22 cellular contexts compared by ENCODE assay signal in genomic region chr18:6732952-6733351, GRCh38. TPM values are rescaled to one million over a fixed set of nuclear protein-coding genes. Genes with fewer than 3 reads are reported as not detected.
DNase-seq lines count a peak whose midpoint lies in the region; TF ChIP-seq lines count a peak whose summit lies in the region.
"Had no signal": no experiment of that assay in that cellular context is flagged by ENCODE, and none has a peak within 500 bp of the region (broad histone marks: within the 10 kb centered on the region; RNA-seq: fewer than 3 reads in every experiment).

No MANE protein-coding gene starts in this region.

- H3K4me3 ChIP-seq in mammary epithelial cell (replicated peaks in 1 of 3; ENCODE audit: insufficient read depth in 1 of 3, low read depth in 2 of 3, low read length in 3 of 3) (no peak overlapping the region), breast epithelium (no peak overlapping the region), choroid plexus epithelial cell (ENCODE audit: low read depth, low read length) (no peak overlapping the region), vagina (no peak overlapping the region)
- H3K4me3 ChIP-seq: BLaER1, colonic mucosa, GM12878, left ventricle myocardium inferior, SJSA1 had no signal

- intact Hi-C loops in mammary epithelial cell (cut with micrococcal nuclease), result loop anchor here (5.0 kb wide), 1 partner anchor 154 kb away; no protein-coding TSS in a partner anchor
- intact Hi-C loops in breast epithelium (cut with DNase I; ENCODE audit: low total_unique reads), result no loop called here
- intact Hi-C loops in vagina (cut with DNase I), result no loop called here

- dilution Hi-C loops in mammary epithelial cell (cut with HindIII; ENCODE audit: low sequenced_read_pairs), result no loop called here

- CTCF ChIA-PET in mammary epithelial cell (lab: Charles Lee; ENCODE audit: low non-redundant PET), result no interaction called here

- peaks cover 9% of the 10 kb centered on the region for H3K36me3 Mint-ChIP-seq in nephron (ENCODE audit: low read depth)
- H3K36me3 Mint-ChIP-seq: activated CD4-positive, alpha-beta memory T cell treated with anti-CD3 and anti-CD28 coated beads for 36 hours had no signal

- in situ Hi-C loops in mammary epithelial cell (cut with MboI; ENCODE audit: low sequenced_read_pairs in 2 of 2), result no loop called here

- H3K9ac ChIP-seq in mammary epithelial cell (ENCODE audit: insufficient read depth, low read length), result no peak overlapping the region
- H3K9ac ChIP-seq: BLaER1 had no signal

- H3K27ac ChIP-seq in mammary epithelial cell (ENCODE audit: insufficient read depth, low read depth, low read length), result no peak overlapping the region
- no peak overlapping the region for H3K27ac ChIP-seq in breast epithelium
- H3K27ac ChIP-seq in vagina, result peak overlapping the region; percentile 50
- H3K27ac ChIP-seq: BLaER1, left ventricle myocardium inferior, neutrophil, SJSA1 had no signal

- no peak overlapping the region for H2AFZ ChIP-seq in mammary epithelial cell (ENCODE audit: low read depth, low read length)

- TF ChIP-seq POLR2A in breast epithelium (IDR thresholded peaks at IDR 0.05) (no peak), vagina (IDR thresholded peaks at IDR 0.05) (no peak)

- H3K27ac Mint-ChIP-seq in nephron, result peak overlapping the region; percentile 99 to 100 (median 100)
- H3K27ac Mint-ChIP-seq: activated CD4-positive, alpha-beta memory T cell treated with anti-CD3 and anti-CD28 coated beads for 36 hours had no signal

- peak; percentile 1 to 19 for TF ChIP-seq CTCF in mammary epithelial cell (conservative IDR thresholded peaks at IDR 0.05 in 1 of 2, IDR thresholded peaks at IDR 0.05 in 1 of 2; ENCODE audit: extremely low read depth in 1 of 2, insufficient read depth in 1 of 2, low read depth in 1 of 2, low read length in 2 of 2)
- TF ChIP-seq CTCF in breast epithelium (IDR thresholded peaks at IDR 0.05), result no peak
- TF ChIP-seq CTCF in choroid plexus epithelial cell (conservative IDR thresholded peaks at IDR 0.05; ENCODE audit: low read depth, low read length), result peak; percentile 39
- TF ChIP-seq CTCF in nephron (IDR thresholded peaks at IDR 0.05; ENCODE audit: unreplicated experiment in 3 of 3), result peak in 2 of 3 experiments; percentile 13 to 30
- TF ChIP-seq CTCF in vagina (IDR thresholded peaks at IDR 0.05), result no peak

- peaks cover 16% of the 10 kb centered on the region for H3K4me1 ChIP-seq in mammary epithelial cell (ENCODE audit: insufficient read depth, low read length)
- no peaks in the 10 kb centered on the region for H3K4me1 ChIP-seq in breast epithelium
- H3K4me1 ChIP-seq in vagina, result peaks cover 27% of the 10 kb centered on the region
- H3K4me1 ChIP-seq: BLaER1, colonic mucosa had no signal

- H3K9me3 ChIP-seq in mammary epithelial cell (replicated peaks; ENCODE audit: insufficient read depth, low read length) (no peaks in the 10 kb centered on the region), breast epithelium (no peaks in the 10 kb centered on the region), vagina (no peaks in the 10 kb centered on the region)
- H3K9me3 ChIP-seq: BLaER1, colonic mucosa, left ventricle myocardium inferior, neutrophil, SJSA1 had no signal

- H3K36me3 ChIP-seq in mammary epithelial cell (ENCODE audit: insufficient read depth, low read length) (no peaks in the 10 kb centered on the region), breast epithelium (no peaks in the 10 kb centered on the region), vagina (no peaks in the 10 kb centered on the region)
- H3K36me3 ChIP-seq: BLaER1, colonic mucosa, left ventricle myocardium inferior, neutrophil, SJSA1 had no signal

- no peaks in the 10 kb centered on the region for H3K27me3 Mint-ChIP-seq in nephron (ENCODE audit: low read depth)

- no peak overlapping the region for H3K4me2 ChIP-seq in mammary epithelial cell (ENCODE audit: insufficient read depth, low read depth, low read length)
- H3K4me2 ChIP-seq: BLaER1 had no signal

- 91% methylated on average over 2 of the region's 2 CpGs for WGBS in mammary epithelial cell (ENCODE audit: low coverage, missing lambda C conversion rate)

- no peaks in the 10 kb centered on the region for H3K27me3 ChIP-seq in mammary epithelial cell (ENCODE audit: insufficient read depth, low read length)
- H3K27me3 ChIP-seq in breast epithelium, result no peaks in the 10 kb centered on the region
- no peaks in the 10 kb centered on the region for H3K27me3 ChIP-seq in vagina
- H3K27me3 ChIP-seq: BLaER1, colonic mucosa, SJSA1 had no signal

- H3K9me3 Mint-ChIP-seq in nephron, result no peaks in the 10 kb centered on the region
- H3K9me3 Mint-ChIP-seq: activated CD4-positive, alpha-beta memory T cell treated with anti-CD3 and anti-CD28 coated beads for 36 hours had no signal

- H4K20me1 ChIP-seq in mammary epithelial cell (ENCODE audit: insufficient read depth, low read length), result no peaks in the 10 kb centered on the region
- H4K20me1 ChIP-seq: BLaER1 had no signal

- no peak for DNase-seq in mammary epithelial cell
- no peak for DNase-seq in breast epithelium (ENCODE audit: low spot score in 2 of 2)
- peak; percentile 56 for DNase-seq in choroid plexus epithelial cell (ENCODE audit: low read depth)
- DNase-seq in vagina (ENCODE audit: extremely low spot score in 2 of 2), result no peak
- no peak for DNase-seq in stimulated activated CD4-positive, alpha-beta T cell treated with anti-CD3 and anti-CD28 coated beads, Interleukin-2, amount 100 ng/mL, for 24 hours
- no peak for DNase-seq in DMS53 treated with DMSO at 0.1 percent for 48 hours (lab: John Stamatoyannopoulos, UW; ENCODE audit: unreplicated experiment)
- no peak for DNase-seq in stimulated activated CD4-positive, alpha-beta T cell treated with anti-CD3 and anti-CD28 coated beads, Interleukin-4, amount 100 ng/mL, for 1 hour
- DNase-seq: activated CD4-positive, alpha-beta memory T cell treated with anti-CD3 and anti-CD28 coated beads for 36 hours; activated naive CD4-positive, alpha-beta T cell treated with Interleukin-2 at 50 U/mL for 16 hours; aorta; colonic mucosa; DMS153; left ventricle myocardium inferior; NCI-H1417; NCI-H526 treated with DMSO at 0.1 percent for 48 hours; right cardiac atrium; T-helper 2 cell had no signal

- H3K4me1 Mint-ChIP-seq in nephron, result peaks cover 72% of the 10 kb centered on the region

- BruUV-seq in mammary epithelial cell (replicated peaks; lab: Mats Ljungman, UMichigan), result no TSS peak

- H3K4me3 Mint-ChIP-seq in nephron, result peak overlapping the region in 2 of 3 experiments; percentile 95 to 99
- H3K4me3 Mint-ChIP-seq: activated CD4-positive, alpha-beta memory T cell treated with anti-CD3 and anti-CD28 coated beads for 36 hours had no signal

- H3K79me2 ChIP-seq in mammary epithelial cell (ENCODE audit: insufficient read depth, low read length), result no peaks in the 10 kb centered on the region

RNA-seq across cellular contexts. Expression of gene ARHGAP28, which starts 3.4 kb away (rescaled TPM):
- 1 to 10 TPM in 1 of 2 donors, under 1 TPM in 1; 0.38 to 9.0 TPM for total RNA-seq in mammary epithelial cell
- polyA plus RNA-seq in mammary epithelial cell, result 0.26 TPM
- polyA minus RNA-seq in mammary epithelial cell, result not detected
- 10 to 100 TPM in 2 of 3 donors, 1 to 10 TPM in 1; 7.3 to 13.0 (median 10.8) TPM for total RNA-seq in breast epithelium
- 7.6 TPM for total RNA-seq in vagina
- total RNA-seq: activated CD4-positive, alpha-beta memory T cell treated with anti-CD3 and anti-CD28 coated beads for 36 hours; GM12878 had no signal
- polyA plus RNA-seq: GM12878 had no signal

Comparison
In these comparisons a context has a peak if more than half of its experiments do, and no peak if none do; other contexts are left out.
1. CTCF ChIP-seq: peak in mammary epithelial cell (2 of 2), choroid plexus epithelial cell (single experiment) and nephron (2 of 3); none in breast epithelium (0 of 3) and vagina (0 of 3).